16 cellular contexts compared by ENCODE assay signal in the genomic region with DNA sequence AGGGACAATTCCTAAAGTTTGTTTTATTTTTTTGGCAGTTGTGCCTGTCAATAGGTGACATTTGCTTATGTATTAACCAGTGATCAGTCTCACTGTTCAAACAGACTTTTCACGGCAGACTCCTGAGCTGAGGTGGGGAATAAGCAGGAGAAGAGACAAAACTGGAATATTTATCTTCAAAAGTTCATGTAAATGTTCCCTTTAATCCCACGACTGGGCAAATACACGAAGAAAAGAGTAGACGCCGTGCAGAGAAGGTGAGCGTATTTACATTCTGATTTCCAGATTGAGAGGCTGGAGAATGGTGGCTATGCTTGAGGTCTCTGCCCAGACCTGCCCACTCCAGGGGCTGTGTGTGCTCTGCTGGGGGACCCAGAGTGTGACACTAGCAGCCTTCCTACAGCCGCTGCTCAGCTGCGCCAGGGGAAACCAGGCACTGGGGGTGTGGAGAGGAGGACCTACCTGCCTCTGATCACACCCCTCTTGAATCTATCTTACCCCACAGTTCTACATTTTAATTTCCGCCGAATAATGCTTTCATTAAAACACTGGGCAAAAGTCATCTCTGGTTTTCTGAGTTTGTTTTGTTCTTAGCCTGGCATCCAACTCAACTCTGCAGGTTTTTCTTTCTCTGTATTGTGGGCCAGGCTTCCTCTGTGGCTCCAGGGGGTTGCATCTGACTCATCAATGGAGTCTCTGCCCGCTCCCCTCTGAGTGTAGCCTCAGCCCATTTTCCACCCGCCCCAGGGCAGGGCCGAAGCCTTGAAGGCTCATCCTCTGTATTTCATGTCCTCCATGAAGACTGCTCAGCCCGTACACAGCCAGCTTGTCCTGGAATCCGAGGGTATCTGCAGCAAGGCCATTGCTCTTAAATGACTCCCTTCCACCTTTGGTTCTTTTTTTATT.
A peak's percentile ranks its signal among the peaks of the same experiment; 100 is the strongest.
DNase-seq lines count a peak whose midpoint lies in the region; ATAC-seq and TF ChIP-seq lines count a peak whose summit lies in the region.
"Had no signal": no experiment of that assay in that cellular context is flagged by ENCODE, and none has a peak within 500 bp of the region (broad histone marks: within the 10 kb centered on the region; RNA-seq: fewer than 3 reads in every experiment).

No MANE protein-coding gene starts in this region.

- CTCF ChIA-PET in MCF 10A (lab: Yijun Ruan, JAX) = no interaction called here
- CTCF ChIA-PET in T-cell (lab: Charles Lee) = no interaction called here

- TF ChIP-seq CTCF in breast epithelium (IDR thresholded peaks at IDR 0.05) (no peak), MCF 10A (IDR thresholded peaks at IDR 0.05; ENCODE audit: unreplicated experiment) (no peak), vagina (IDR thresholded peaks at IDR 0.05) (no peak)

- DNase-seq in breast epithelium (ENCODE audit: low spot score in 2 of 2) = no peak
- DNase-seq in MCF 10A (ENCODE audit: unreplicated experiment) = no peak
- DNase-seq in RPMI7951 (ENCODE audit: low read depth) = peak; percentile 39
- DNase-seq in islet precursor cell = peak; percentile 92
- no peak for DNase-seq in vagina (ENCODE audit: extremely low spot score in 2 of 2)
- no peak for DNase-seq in GM03348 (ENCODE audit: low spot score)
- no peak for DNase-seq in T-cell
- DNase-seq: central memory CD4-positive, alpha-beta T cell; midbrain; occipital lobe; OCI-M1; WERI-Rb-1 had no signal

- peak overlapping the region; percentile 42 to 50 for H3K27ac ChIP-seq in breast epithelium
- peak overlapping the region; percentile 76 for H3K27ac ChIP-seq in vagina
- H3K27ac ChIP-seq: WERI-Rb-1 had no signal

- H3K4me1 Mint-ChIP-seq in MCF 10A (ENCODE audit: insufficient read depth, unreplicated experiment) (no peaks in the 10 kb centered on the region), T-cell (peaks cover 14 to 19% (median 17%) of the 10 kb centered on the region in 3 donors)

- H3K4me1 ChIP-seq in breast epithelium = no peaks in the 10 kb centered on the region
- H3K4me1 ChIP-seq in vagina = peaks cover 25% of the 10 kb centered on the region

- no peaks in the 10 kb centered on the region for H3K27me3 ChIP-seq in breast epithelium
- no peaks in the 10 kb centered on the region for H3K27me3 ChIP-seq in vagina
- H3K27me3 ChIP-seq: gastroesophageal sphincter had no signal

- ATAC-seq in GM21576 (IDR thresholded peaks at IDR 0.05; ENCODE audit: unreplicated experiment) (no peak), T-cell (replicated peaks in 1 of 4) (no peak)
- ATAC-seq: stimulated activated memory B cell treated with anti-CD40 and anti-IgM and Interleukin-4, amounts not matched to agents 10 μg/mL and 1 μg/mL and 100 μg/mL, for 72 hours had no signal

- no peak overlapping the region for H3K4me3 ChIP-seq in breast epithelium
- H3K4me3 ChIP-seq in vagina = no peak overlapping the region
- H3K4me3 ChIP-seq: gastroesophageal sphincter had no signal

- H3K4me3 Mint-ChIP-seq in MCF 10A (ENCODE audit: unreplicated experiment) (no peak overlapping the region), T-cell (no peak overlapping the region)
- H3K4me3 Mint-ChIP-seq: activated naive CD8-positive, alpha-beta T cell; stimulated activated memory B cell treated with anti-CD40 and anti-IgM and Interleukin-4, amounts not matched to agents 10 μg/mL and 1 μg/mL and 100 μg/mL, for 72 hours had no signal

- H3K9me3 Mint-ChIP-seq in MCF 10A (ENCODE audit: unreplicated experiment) (no peaks in the 10 kb centered on the region), T-cell (no peaks in the 10 kb centered on the region)
- H3K9me3 Mint-ChIP-seq: stimulated activated memory B cell treated with anti-CD40 and anti-IgM and Interleukin-4, amounts not matched to agents 10 μg/mL and 1 μg/mL and 100 μg/mL, for 72 hours had no signal

- POLR2A ChIA-PET in MCF 10A (lab: Yijun Ruan, JAX) = no interaction called here
- POLR2A ChIA-PET in T-cell (lab: Charles Lee) = no interaction called here

- intact Hi-C loops in breast epithelium (cut with DNase I; ENCODE audit: low total_unique reads) (no loop called here), MCF 10A (cut with micrococcal nuclease) (no loop called here), vagina (cut with DNase I) (no loop called here)

- no peaks in the 10 kb centered on the region for H3K36me3 ChIP-seq in breast epithelium
- no peaks in the 10 kb centered on the region for H3K36me3 ChIP-seq in vagina
- H3K36me3 ChIP-seq: gastroesophageal sphincter, WERI-Rb-1 had no signal

- no peaks in the 10 kb centered on the region for H3K27me3 Mint-ChIP-seq in MCF 10A (ENCODE audit: insufficient read depth, unreplicated experiment)
- H3K27me3 Mint-ChIP-seq in T-cell = no peaks in the 10 kb centered on the region
- H3K27me3 Mint-ChIP-seq: activated naive CD8-positive, alpha-beta T cell; stimulated activated memory B cell treated with anti-CD40 and anti-IgM and Interleukin-4, amounts not matched to agents 10 μg/mL and 1 μg/mL and 100 μg/mL, for 72 hours had no signal

- H3K27ac Mint-ChIP-seq in MCF 10A (ENCODE audit: low read depth, unreplicated experiment) (no peak overlapping the region), T-cell (no peak overlapping the region)
- H3K27ac Mint-ChIP-seq: activated naive CD8-positive, alpha-beta T cell had no signal

- BruUV-seq in MCF 10A (replicated peaks; lab: Mats Ljungman, UMichigan) = no TSS peak

- no peaks in the 10 kb centered on the region for H3K36me3 Mint-ChIP-seq in MCF 10A (ENCODE audit: insufficient read depth, unreplicated experiment)
- H3K36me3 Mint-ChIP-seq in T-cell = peaks cover 3% of the 10 kb centered on the region

- H3K9me3 ChIP-seq in breast epithelium (no peaks in the 10 kb centered on the region), vagina (no peaks in the 10 kb centered on the region)
- H3K9me3 ChIP-seq: gastroesophageal sphincter had no signal

- TF ChIP-seq POLR2A in breast epithelium (IDR thresholded peaks at IDR 0.05) (no peak), vagina (IDR thresholded peaks at IDR 0.05) (no peak)

Comparison
In these comparisons a context has a peak if more than half of its experiments do, and no peak if none do; other contexts are left out.
1. DNase-seq: peak in RPMI7951 (single experiment) and islet precursor cell (single experiment); none in breast epithelium (0 of 2), MCF 10A (single experiment), vagina (0 of 2), GM03348 (single experiment) and T-cell (0 of 34).